8 cellular contexts compared by ENCODE assay signal in the genomic region with DNA sequence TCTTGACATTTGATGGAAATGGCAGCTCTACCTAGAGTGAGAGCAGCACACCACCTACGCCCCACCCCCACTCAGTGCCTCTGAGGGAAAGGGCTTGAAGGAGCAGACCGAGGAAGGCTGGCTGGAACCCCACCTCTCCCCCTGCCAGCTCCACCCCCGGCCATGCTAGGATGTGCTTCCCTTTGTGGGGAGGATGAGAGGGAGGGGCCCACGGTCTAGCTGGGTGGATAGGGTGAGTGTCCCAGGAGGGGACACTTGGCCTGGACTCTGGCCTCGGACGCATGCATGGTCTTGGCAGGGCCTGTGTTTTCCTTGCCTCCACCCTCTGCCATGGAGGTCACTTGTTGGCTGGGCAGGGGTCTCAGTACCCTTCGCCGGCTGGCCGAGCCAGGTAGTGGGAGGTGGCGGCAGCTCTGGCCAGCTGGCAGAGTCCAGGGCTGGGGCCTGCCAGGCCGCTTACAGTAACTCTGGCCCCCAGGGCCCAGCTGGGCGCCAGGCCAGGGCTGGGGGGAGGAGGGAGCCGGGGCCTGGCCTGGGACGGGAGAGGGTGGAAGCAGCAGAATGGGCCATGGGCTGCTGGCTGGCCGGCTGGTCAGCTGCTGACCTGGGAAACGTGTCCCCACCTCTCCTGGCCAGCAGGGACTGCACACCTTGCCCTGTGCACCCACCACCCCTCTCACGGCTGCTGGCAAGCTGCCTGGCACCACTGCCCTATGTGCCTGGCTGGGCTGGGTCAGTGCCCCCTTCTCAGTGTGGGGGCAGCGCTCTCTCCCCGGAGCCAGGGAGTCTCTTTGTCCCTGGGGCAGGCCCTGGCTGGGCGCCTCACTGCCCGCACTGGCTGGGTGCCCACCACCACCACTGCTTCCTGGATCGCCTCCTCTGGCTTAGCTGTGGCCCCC. TPM values are rescaled to one million over a fixed set of nuclear protein-coding genes. Genes with fewer than 3 reads are reported as not detected.
DNase-seq lines count a peak whose midpoint lies in the region; ATAC-seq, FAIRE-seq and TF ChIP-seq lines count a peak whose summit lies in the region.

No MANE protein-coding gene starts in this region.

- no peaks in the 10 kb centered on the region for H3K9me3 ChIP-seq in skeletal muscle satellite cell (replicated peaks; ENCODE audit: low read length)

- no peaks in the 10 kb centered on the region for H3K27me3 Mint-ChIP-seq in activated T-helper 17 cell treated with anti-CD3 and anti-CD28 coated beads, Interleukin-2, amount 50 U/mL, for 72 hours

- intact Hi-C loops in left cardiac atrium (cut with DNase I), result no loop called here

- DNase-seq in H54 (ENCODE audit: insufficient read length, low spot score) (peak; percentile 75), left cardiac atrium (peak; percentile 93), NCI-H345 (lab: John Stamatoyannopoulos, UW) (no peak), GF-D8 (lab: John Stamatoyannopoulos, UW) (no peak)

- TF ChIP-seq POLR2A in H54 (IDR thresholded peaks at IDR 0.05; ENCODE audit: low read depth, low read length), result no peak

- peak overlapping the region; percentile 39 for H3K4me3 ChIP-seq in skeletal muscle satellite cell (ENCODE audit: low read length)

- peak overlapping the region; percentile 77 for H3K4me2 ChIP-seq in skeletal muscle satellite cell (ENCODE audit: low read length)

- H3K9me3 Mint-ChIP-seq in activated T-helper 17 cell treated with anti-CD3 and anti-CD28 coated beads, Interleukin-2, amount 50 U/mL, for 72 hours, result no peaks in the 10 kb centered on the region

- H3K36me3 Mint-ChIP-seq in activated T-helper 17 cell treated with anti-CD3 and anti-CD28 coated beads, Interleukin-2, amount 50 U/mL, for 72 hours (ENCODE audit: low read depth), result peaks cover 65% of the 10 kb centered on the region

- H3K27me3 ChIP-seq in skeletal muscle satellite cell (ENCODE audit: control insufficient read depth, insufficient read depth, low read length), result no peaks in the 10 kb centered on the region

- H3K9ac ChIP-seq in skeletal muscle satellite cell (ENCODE audit: low read depth, low read length), result peak overlapping the region; percentile 21

- peaks cover 73% of the 10 kb centered on the region for H3K4me1 ChIP-seq in skeletal muscle satellite cell (ENCODE audit: control insufficient read depth, insufficient read depth, low read length)

- H3K36me3 ChIP-seq in skeletal muscle satellite cell (ENCODE audit: insufficient read depth, low read length), result peaks cover 11% of the 10 kb centered on the region

- no peak for FAIRE-seq in H54 (lab: Jason Lieb, UNC)

- peaks cover 50% of the 10 kb centered on the region for H3K4me1 Mint-ChIP-seq in activated T-helper 17 cell treated with anti-CD3 and anti-CD28 coated beads, Interleukin-2, amount 50 U/mL, for 72 hours

- peak overlapping the region; percentile 73 for H3K27ac Mint-ChIP-seq in activated T-helper 17 cell treated with anti-CD3 and anti-CD28 coated beads, Interleukin-2, amount 50 U/mL, for 72 hours

- no peak for ATAC-seq in activated T-helper 17 cell treated with anti-CD3 and anti-CD28 coated beads, Interleukin-2, amount 50 U/mL, for 72 hours (replicated peaks)
- ATAC-seq in left cardiac atrium (peak; percentile 92), GM18519 (IDR thresholded peaks at IDR 0.05; ENCODE audit: low FRiP score, unreplicated experiment) (no peak), GM19452 (IDR thresholded peaks at IDR 0.05; ENCODE audit: unreplicated experiment) (no peak)

- peak overlapping the region; percentile 98 for H3K4me3 Mint-ChIP-seq in activated T-helper 17 cell treated with anti-CD3 and anti-CD28 coated beads, Interleukin-2, amount 50 U/mL, for 72 hours

RNA-seq across cellular contexts. Expression of gene RARA, which starts 23.0 kb away (rescaled TPM):
- 10 to 100 TPM; 43.7 to 61.9 TPM for total RNA-seq in activated T-helper 17 cell treated with anti-CD3 and anti-CD28 coated beads, Interleukin-2, amount 50 U/mL, for 72 hours
- 10 to 100 TPM; 23.3 to 43.8 TPM for total RNA-seq in left cardiac atrium
- 11.2 and 17.0 TPM in 2 replicates for total RNA-seq in skeletal muscle satellite cell (2012; rRNA removed)

RNA-seq across cellular contexts. Expression of gene GJD3, which starts 32.5 kb away (rescaled TPM):
- not detected for total RNA-seq in activated T-helper 17 cell treated with anti-CD3 and anti-CD28 coated beads, Interleukin-2, amount 50 U/mL, for 72 hours
- 1 to 10 TPM; 1.2 to 1.3 TPM for total RNA-seq in left cardiac atrium
- 0.22 and 0.25 TPM in 2 replicates for total RNA-seq in skeletal muscle satellite cell (2012; rRNA removed)

RNA-seq across cellular contexts. Expression of gene CDC6, which starts 44.3 kb away (rescaled TPM):
- 100 to 1,000 TPM in 1 of 2 donors, 10 to 100 TPM in 1; 60.9 to 101 TPM for total RNA-seq in activated T-helper 17 cell treated with anti-CD3 and anti-CD28 coated beads, Interleukin-2, amount 50 U/mL, for 72 hours
- total RNA-seq in left cardiac atrium, result 1 to 10 TPM; 1.3 to 1.9 TPM
- 22.1 and 22.6 TPM in 2 replicates for total RNA-seq in skeletal muscle satellite cell (2012; rRNA removed)

Comparison
In these comparisons a context has a peak if more than half of its experiments do, and no peak if none do; other contexts are left out.
1. DNase-seq: peak in H54 (single experiment) and left cardiac atrium (single experiment); none in NCI-H345 (single experiment) and GF-D8 (single experiment).
2. ATAC-seq: peak in left cardiac atrium (2 of 2); none in activated T-helper 17 cell treated with anti-CD3 and anti-CD28 coated beads, Interleukin-2, amount 50 U/mL, for 72 hours (single experiment), GM18519 (single experiment) and GM19452 (single experiment).
3. RNA of gene CDC6, which starts 44.3 kb away (total RNA-seq): 60.9 to 101 TPM in activated T-helper 17 cell treated with anti-CD3 and anti-CD28 coated beads, Interleukin-2, amount 50 U/mL, for 72 hours; 1.3 to 1.9 TPM in left cardiac atrium; every median in the first group is over 10 times any median in the second.